Comparison of ENCODE assay signal across 8 cellular contexts in genomic region chr16:21952040-21952792, GRCh38. TPM values are rescaled to one million over a fixed set of nuclear protein-coding genes. Genes with fewer than 3 reads are reported as not detected.
DNase-seq lines count a peak whose midpoint lies in the region; ATAC-seq and TF ChIP-seq lines count a peak whose summit lies in the region.

No MANE protein-coding gene starts in this region.

- TF ChIP-seq CTCF in SK-N-SH (IDR thresholded peaks at IDR 0.05) = no peak
- TF ChIP-seq CTCF in type B pancreatic cell (conservative IDR thresholded peaks at IDR 0.05) = no peak

- no peaks in the 10 kb centered on the region; the same call in 1 of the 2 replicates for H4K20me1 ChIP-seq in SK-N-SH (ENCODE audit: insufficient read depth)

- H3K4me1 ChIP-seq in SK-N-SH (ENCODE audit: control insufficient read depth in 1 of 2, insufficient read depth in 2 of 2, low read depth in 1 of 2, low read length in 1 of 2) (peaks cover 11 to 15% of the 10 kb centered on the region in 2 experiments; a peak in 3 of 4 replicates), trophoblast cell (ENCODE audit: control insufficient read depth in 1 of 2, insufficient read depth in 2 of 2, low read length in 2 of 2) (peaks cover 2 to 7% of the 10 kb centered on the region in 2 experiments)

- no peaks in the 10 kb centered on the region for H3K9me2 ChIP-seq in SK-N-SH

- 3% methylated on average over 24 of the region's 24 CpGs for WGBS in SK-N-SH (ENCODE audit: low lambda C conversion rate)
- no CpG with 5 or more reads among the region's 24 CpGs for WGBS in trophoblast cell (ENCODE audit: extremely low coverage, insufficient coverage, insufficient read length)

- peak overlapping the region; percentile 75 for H3K4me2 ChIP-seq in SK-N-SH
- peak overlapping the region; percentile 68 for H3K4me2 ChIP-seq in trophoblast cell (ENCODE audit: low read length)

- H3K9ac ChIP-seq in SK-N-SH = peak overlapping the region; percentile 92
- peak overlapping the region; percentile 94 for H3K9ac ChIP-seq in trophoblast cell (ENCODE audit: low read length)

- DNase-seq in DMS53 (lab: John Stamatoyannopoulos, UW) (peak; percentile 80), LHCN-M2 (ENCODE audit: low read depth) (peak; percentile 55), SK-N-SH (peak; percentile 66), Right ventricle myocardium inferior (ENCODE audit: missing footprints) (peak; percentile 82), trophoblast cell (peak; percentile 57 to 69), type B pancreatic cell (ENCODE audit: extremely low spot score, unreplicated experiment) (peak; percentile 71)

- no peak for TF ChIP-seq RAD21 in SK-N-SH (IDR thresholded peaks at IDR 0.05; ENCODE audit: low read length)

- H3K4me3 Mint-ChIP-seq in activated naive CD8-positive, alpha-beta T cell = peak overlapping the region; percentile 100
- peak overlapping the region; percentile 100 for H3K4me3 Mint-ChIP-seq in type B pancreatic cell

- H3K4me1 Mint-ChIP-seq in activated naive CD8-positive, alpha-beta T cell (ENCODE audit: low read depth) = peaks cover 66% of the 10 kb centered on the region
- peaks cover 21% of the 10 kb centered on the region for H3K4me1 Mint-ChIP-seq in type B pancreatic cell (ENCODE audit: unreplicated experiment)

- H3K27me3 ChIP-seq in SK-N-SH (ENCODE audit: insufficient read depth) = no peaks in the 10 kb centered on the region
- H3K27me3 ChIP-seq in trophoblast cell (ENCODE audit: insufficient read depth, low read length) = no peaks in the 10 kb centered on the region

- H3K9me3 Mint-ChIP-seq in activated naive CD8-positive, alpha-beta T cell (ENCODE audit: low read depth) = no peaks in the 10 kb centered on the region
- H3K9me3 Mint-ChIP-seq in type B pancreatic cell = no peaks in the 10 kb centered on the region

- peak overlapping the region; percentile 90 for H3K4ac ChIP-seq in trophoblast cell (ENCODE audit: low read depth, low read length)

- H3F3A ChIP-seq in SK-N-SH (replicated peaks; ENCODE audit: insufficient read depth) = no peaks in the 10 kb centered on the region

- POLR2A ChIA-PET in SK-N-SH (lab: Yijun Ruan, JAX) = no interaction called here

- no peak overlapping the region for H2BK12ac ChIP-seq in trophoblast cell (ENCODE audit: low read length)

- no peaks in the 10 kb centered on the region for H3K27me3 Mint-ChIP-seq in activated naive CD8-positive, alpha-beta T cell
- H3K27me3 Mint-ChIP-seq in type B pancreatic cell = no peaks in the 10 kb centered on the region

- H2AK5ac ChIP-seq in trophoblast cell (ENCODE audit: low read length) = no peak overlapping the region

- peak overlapping the region; percentile 98 for H2AFZ ChIP-seq in SK-N-SH (ENCODE audit: low read depth)
- H2AFZ ChIP-seq in trophoblast cell (ENCODE audit: insufficient read depth, low read length, poor library complexity) = peak overlapping the region; percentile 89

- intact Hi-C loops in Right ventricle myocardium inferior (cut with DNase I) = loop anchor here (2.0 to 5.0 kb wide), 2 partner anchors 125 to 237 kb away; no protein-coding TSS in a partner anchor

- peak overlapping the region; percentile 70 for H4K91ac ChIP-seq in trophoblast cell (ENCODE audit: low read depth, low read length)

- H3K36me3 Mint-ChIP-seq in activated naive CD8-positive, alpha-beta T cell = peaks cover 2% of the 10 kb centered on the region
- peaks cover 3% of the 10 kb centered on the region for H3K36me3 Mint-ChIP-seq in type B pancreatic cell

- H3K14ac ChIP-seq in trophoblast cell (ENCODE audit: low read length) = peak overlapping the region; percentile 71

- peak overlapping the region; percentile 100 for H3K27ac Mint-ChIP-seq in activated naive CD8-positive, alpha-beta T cell
- peak overlapping the region; percentile 100 for H3K27ac Mint-ChIP-seq in type B pancreatic cell

- peak overlapping the region; percentile 95 to 97 for H3K4me3 ChIP-seq in SK-N-SH (ENCODE audit: low read depth in 2 of 2, low read length in 1 of 2)
- H3K4me3 ChIP-seq in trophoblast cell (ENCODE audit: low read depth, low read length) = peak overlapping the region; percentile 95

- peak overlapping the region; percentile 84 to 97 for H3K27ac ChIP-seq in SK-N-SH (ENCODE audit: low read depth in 2 of 2, low read length in 1 of 2)
- peak overlapping the region; percentile 55 for H3K27ac ChIP-seq in trophoblast cell (ENCODE audit: low read depth, low read length)

- H3K36me3 ChIP-seq in SK-N-SH (replicated peaks in 1 of 2; ENCODE audit: control insufficient read depth in 1 of 2, insufficient read depth in 2 of 2, low read length in 1 of 2) (peaks cover 4 to 12% of the 10 kb centered on the region in 2 experiments), trophoblast cell (ENCODE audit: control insufficient read depth in 1 of 2, insufficient read depth in 2 of 2, low read length in 2 of 2) (peaks cover 5 to 9% of the 10 kb centered on the region in 2 experiments)

- ATAC-seq in GM21723 (IDR thresholded peaks at IDR 0.05; ENCODE audit: unreplicated experiment) (peak; percentile 51), Right ventricle myocardium inferior (peak; percentile 46)

- H3K79me2 ChIP-seq in SK-N-SH (ENCODE audit: insufficient read depth) (peaks cover 68% of the 10 kb centered on the region), trophoblast cell (ENCODE audit: control insufficient read depth, insufficient read depth, low read length, poor library complexity) (peaks cover 10% of the 10 kb centered on the region)

- H3K18ac ChIP-seq in trophoblast cell (ENCODE audit: low read length) = peak overlapping the region; percentile 34

- H3K23ac ChIP-seq in trophoblast cell (ENCODE audit: low read length) = no peak overlapping the region

- peak overlapping the region; percentile 51 for H4K12ac ChIP-seq in trophoblast cell (ENCODE audit: low read depth, low read length)

- no peak for TF ChIP-seq EP300 in SK-N-SH (IDR thresholded peaks at IDR 0.05; ENCODE audit: borderline replicate concordance in 1 of 2, low read depth in 1 of 2, low read length in 1 of 2)

- peaks cover 8% of the 10 kb centered on the region for H3K79me1 ChIP-seq in trophoblast cell (ENCODE audit: low read length)

- H2BK5ac ChIP-seq in trophoblast cell (ENCODE audit: low read depth, low read length, poor library complexity) = peak overlapping the region; percentile 32

- H4K8ac ChIP-seq in trophoblast cell (ENCODE audit: low read depth, low read length) = peak overlapping the region; percentile 94

- H3K9me3 ChIP-seq in SK-N-SH (no peaks in the 10 kb centered on the region), trophoblast cell (ENCODE audit: insufficient read depth, low read depth, low read length) (no peaks in the 10 kb centered on the region)

- CTCF ChIA-PET in SK-N-SH (lab: Yijun Ruan, JAX) = interaction anchor here (1.7 to 3.4 kb wide), 3 partner anchors 126 to 237 kb away, joined by 6 to 16 read pairs (median 14); no protein-coding TSS in a partner anchor

- H2BK120ac ChIP-seq in trophoblast cell (ENCODE audit: insufficient read depth, low read length, poor library complexity) = no peak overlapping the region

TF ChIP-seq in SK-N-SH, 30 proteins besides CTCF, POLR2A, EP300 and RAD21:
- peak; percentile 68; the same call in 1 of the 2 replicates for TF ChIP-seq USF2 (IDR thresholded peaks at IDR 0.05; ENCODE audit: borderline replicate concordance, low read depth, low read length)
- TF ChIP-seq MAX (IDR thresholded peaks at IDR 0.05; ENCODE audit: low read depth) = 0 out of 2 replicates have a peak, but pooled peaks have one; percentile 6
- peak; percentile 94 for TF ChIP-seq USF1 (IDR thresholded peaks at IDR 0.05; ENCODE audit: borderline replicate concordance, low read depth)
- TF ChIP-seq SMC3 (IDR thresholded peaks at IDR 0.05; ENCODE audit: low read depth, low read length) = no peak
- TF ChIP-seq TCF12 (IDR thresholded peaks at IDR 0.05) = no peak

RNA-seq across cellular contexts. Expression of gene UQCRC2, which starts 0.9 kb away (rescaled TPM):
- 118 and 134 TPM in 2 replicates for total RNA-seq in LHCN-M2 (2014; rRNA removed)
- polyA plus RNA-seq in LHCN-M2 (2012) = 120 TPM
- polyA plus RNA-seq in SK-N-SH (2012; rRNA removed) = 155 and 220 TPM in 2 replicates
- 196 and 210 TPM in 2 replicates for polyA plus RNA-seq in SK-N-SH (2012; cell fraction: cytosol; rRNA removed)
- 217 and 225 TPM in 2 replicates for polyA plus RNA-seq in SK-N-SH (2012; cell fraction: nucleus; rRNA removed)
- 906 TPM for total RNA-seq in Right ventricle myocardium inferior
- 91.4 and 99.7 TPM in 2 replicates for polyA plus RNA-seq in trophoblast cell (2013)
- total RNA-seq in type B pancreatic cell (ENCODE audit: low replicate concordance) = 231 and 278 TPM in 2 replicates

RNA-seq across cellular contexts. Expression of gene PDZD9, which starts 48.7 kb away (rescaled TPM):
- total RNA-seq in LHCN-M2 (2014; rRNA removed) (not detected in 2 replicates), Right ventricle myocardium inferior (not detected), type B pancreatic cell (ENCODE audit: low replicate concordance) (not detected in 2 replicates)
- not detected for polyA plus RNA-seq in LHCN-M2 (2012)
- not detected in 2 replicates for polyA plus RNA-seq in SK-N-SH (2012; rRNA removed)
- not detected in 2 replicates for polyA plus RNA-seq in SK-N-SH (2012; cell fraction: cytosol; rRNA removed)
- polyA plus RNA-seq in SK-N-SH (2012; cell fraction: nucleus; rRNA removed) = not detected in 2 replicates
- polyA plus RNA-seq in trophoblast cell (2013) = not detected in 2 replicates

RNA-seq across cellular contexts. Expression of gene MOSMO, which starts 55.7 kb away (rescaled TPM):
- total RNA-seq in LHCN-M2 (2014; rRNA removed) (17.2 and 24.4 TPM in 2 replicates), Right ventricle myocardium inferior (9.9 TPM), type B pancreatic cell (ENCODE audit: low replicate concordance) (12.2 and 13.5 TPM in 2 replicates)
- 7.6 TPM for polyA plus RNA-seq in LHCN-M2 (2012)
- 8.0 and 10.0 TPM in 2 replicates for polyA plus RNA-seq in SK-N-SH (2012; rRNA removed)
- 10.3 and 10.6 TPM in 2 replicates for polyA plus RNA-seq in SK-N-SH (2012; cell fraction: cytosol; rRNA removed)
- 9.9 and 22.7 TPM in 2 replicates for polyA plus RNA-seq in SK-N-SH (2012; cell fraction: nucleus; rRNA removed)
- polyA plus RNA-seq in trophoblast cell (2013) = 7.0 and 7.4 TPM in 2 replicates

Comparison
In these comparisons a context has a peak if more than half of its experiments do, and no peak if none do; other contexts are left out.
1. Peak in every context shown above with its lines: DNase-seq, ATAC-seq, H3K4me3 ChIP-seq and H3K27ac ChIP-seq.